ENCODE assay signal across 8 cellular contexts in the genomic region with DNA sequence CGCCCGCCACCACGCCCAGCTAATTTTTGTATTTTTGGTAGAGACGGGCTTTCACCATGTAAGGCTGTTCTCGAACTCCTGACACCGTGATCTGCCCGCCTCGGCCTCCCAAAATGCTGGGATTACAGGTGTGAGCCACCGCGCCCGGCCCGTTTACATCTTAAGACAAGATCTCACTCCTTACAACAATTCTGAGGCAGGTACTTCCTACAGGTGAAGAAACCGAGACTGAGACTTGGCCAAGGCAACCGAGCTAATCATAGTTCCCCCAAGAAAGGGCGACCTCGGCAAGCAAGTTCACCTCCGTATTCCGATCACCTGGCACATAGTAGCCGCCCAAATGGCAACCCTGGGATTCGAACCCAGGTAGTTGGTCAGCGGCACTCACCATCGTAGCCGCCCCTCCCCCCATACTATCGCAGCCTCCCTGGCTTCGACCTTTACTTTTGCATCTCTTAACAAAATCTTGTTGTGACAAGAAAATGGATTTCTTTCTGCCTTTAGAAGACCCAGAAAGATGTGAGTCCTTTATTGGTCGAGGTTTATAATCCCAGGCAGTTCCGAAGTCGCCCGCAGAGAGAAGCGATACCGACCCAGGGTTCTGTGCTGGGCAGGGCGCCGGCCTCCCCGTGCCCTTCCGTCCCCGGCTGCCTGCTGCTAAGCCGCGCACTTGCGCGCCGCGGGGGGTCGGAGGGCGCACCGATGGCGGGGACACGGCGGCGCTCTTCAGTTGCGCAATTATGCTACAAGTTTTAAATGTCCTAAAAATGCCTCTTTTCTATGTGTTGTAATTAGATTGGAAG. TPM values are rescaled to one million over a fixed set of nuclear protein-coding genes. Genes with fewer than 3 reads are reported as not detected.
A peak's percentile ranks its signal among the peaks of the same experiment; 100 is the strongest.
DNase-seq lines count a peak whose midpoint lies in the region; ATAC-seq and TF ChIP-seq lines count a peak whose summit lies in the region.

No MANE protein-coding gene starts in this region.

- H3K27me3 ChIP-seq in HCT116 (ENCODE audit: insufficient read depth, low read length) (no peaks in the 10 kb centered on the region), right atrium auricular region (no peaks in the 10 kb centered on the region), spleen (replicated peaks in 1 of 7) (peaks cover 0 to 22% (median 0%) of the 10 kb centered on the region in 7 donors)

- no TSS peak for BruUV-seq in HCT116 (replicated peaks; lab: Mats Ljungman, UMichigan)

- no peaks in the 10 kb centered on the region for H3K9me2 ChIP-seq in HCT116 (ENCODE audit: insufficient read depth)

- peak overlapping the region; percentile 97 for H3K4me2 ChIP-seq in HCT116 (ENCODE audit: low read length)

- H3K27me3 Mint-ChIP-seq in activated CD8-positive, alpha-beta T cell treated with anti-CD3 and anti-CD28 coated beads for 36 hours, result peaks cover 30% of the 10 kb centered on the region

- POLR2A ChIA-PET in HCT116 (lab: Charles Lee), result interaction anchor here (1.4 kb wide), 1 partner anchor 21 kb away, joined by 8 read pairs; no protein-coding TSS in a partner anchor
- POLR2A ChIA-PET in activated CD8-positive, alpha-beta T cell treated with anti-CD3 and anti-CD28 coated beads for 36 hours (lab: Charles Lee), result interaction anchor here (1.3 kb wide), 1 partner anchor 21 kb away, joined by 4 read pairs; no protein-coding TSS in a partner anchor

- H3K36me3 ChIP-seq in HCT116 (ENCODE audit: control insufficient read depth in 1 of 2, insufficient read depth in 2 of 2, low read length in 2 of 2) (peaks cover 0 to 7% of the 10 kb centered on the region in 2 experiments; a peak in 2 of 4 replicates), right atrium auricular region (peaks cover 8% of the 10 kb centered on the region), spleen (peaks cover 0 to 11% (median 0%) of the 10 kb centered on the region in 6 donors)

- H3K79me2 ChIP-seq in HCT116 (ENCODE audit: insufficient read depth, low read length), result peaks cover 12% of the 10 kb centered on the region; the same call in 1 of the 2 replicates

- no peak for TF ChIP-seq RAD21 in HCT116 (IDR thresholded peaks at IDR 0.05; ENCODE audit: low read depth)

- ATAC-seq in HCT116, result no peak
- no peak for ATAC-seq in activated CD8-positive, alpha-beta T cell treated with anti-CD3 and anti-CD28 coated beads for 36 hours
- ATAC-seq in GM21367 (IDR thresholded peaks at IDR 0.05; ENCODE audit: unreplicated experiment), result no peak

- 9 to 18% (median 15%) methylated on average over 50 of the region's 50 CpGs for WGBS in spleen, 5 donors

- CTCF ChIA-PET in HCT116 (lab: Charles Lee), result interaction anchor here (1.3 to 1.8 kb wide), 3 partner anchors 21 to 270 kb away, joined by 3 to 7 read pairs (median 6); no protein-coding TSS in a partner anchor
- CTCF ChIA-PET in activated CD8-positive, alpha-beta T cell treated with anti-CD3 and anti-CD28 coated beads for 36 hours (lab: Charles Lee), result interaction anchor here (1.0 to 3.8 kb wide), 4 partner anchors 59 to 270 kb away, joined by 3 to 18 read pairs (median 4); a partner anchor contains a TSS

- DNase-seq in HCT116 (ENCODE audit: low read depth, low spot score), result no peak
- DNase-seq in activated CD8-positive, alpha-beta T cell treated with anti-CD3 and anti-CD28 coated beads for 36 hours, result peak; percentile 20
- DNase-seq in right atrium auricular region (ENCODE audit: low spot score), result no peak
- DNase-seq in spleen, result peak; percentile 83
- no peak for DNase-seq in NCI-H524 treated with DMSO at 0.1 percent for 48 hours (lab: John Stamatoyannopoulos, UW)
- no peak for DNase-seq in NCI-H128 (lab: John Stamatoyannopoulos, UW; ENCODE audit: unreplicated experiment)
- DNase-seq in DMS 273 (lab: John Stamatoyannopoulos, UW; ENCODE audit: unreplicated experiment), result no peak

- no peak overlapping the region for H2AFZ ChIP-seq in HCT116 (ENCODE audit: low read depth, low read length, poor library complexity, severe bottlenecking)

- H3K4me1 Mint-ChIP-seq in activated CD8-positive, alpha-beta T cell treated with anti-CD3 and anti-CD28 coated beads for 36 hours (ENCODE audit: low read depth), result peaks cover 24% of the 10 kb centered on the region

- H3K27ac ChIP-seq in HCT116 (ENCODE audit: low read depth, low read length) (peak overlapping the region; percentile 55; the same call in 1 of the 2 replicates), right atrium auricular region (peak overlapping the region; percentile 16 to 87), spleen (peak overlapping the region in 7 of 8 donors; percentile 8 to 83 (median 78))

- no peaks in the 10 kb centered on the region for H4K20me1 ChIP-seq in HCT116 (ENCODE audit: insufficient read depth)

- no peaks in the 10 kb centered on the region for H3K9me3 ChIP-seq in HCT116 (ENCODE audit: control insufficient read depth in 1 of 2, insufficient read depth in 1 of 2, low read depth in 1 of 2, low read length in 2 of 2)
- H3K9me3 ChIP-seq in right atrium auricular region, result no peaks in the 10 kb centered on the region
- H3K9me3 ChIP-seq in spleen, result no peaks in the 10 kb centered on the region

- peaks cover 4 to 16% of the 10 kb centered on the region in 2 experiments; a peak in 3 of 4 replicates for H3K4me1 ChIP-seq in HCT116 (ENCODE audit: control insufficient read depth in 1 of 2, insufficient read depth in 2 of 2, low read length in 2 of 2)
- peaks cover 0 to 24% of the 10 kb centered on the region in 2 donors for H3K4me1 ChIP-seq in right atrium auricular region
- H3K4me1 ChIP-seq in spleen, result peaks cover 23 to 52% (median 49%) of the 10 kb centered on the region in 6 donors

- intact Hi-C loops in HCT116 (cut with micrococcal nuclease) (no loop called here), spleen (cut with DNase I; ENCODE audit: low total_unique reads) (no loop called here)
- intact Hi-C loops in activated CD8-positive, alpha-beta T cell treated with anti-CD3 and anti-CD28 coated beads for 36 hours (cut with micrococcal nuclease), result no loop called here

- peaks cover 3% of the 10 kb centered on the region for H3K9me3 Mint-ChIP-seq in activated CD8-positive, alpha-beta T cell treated with anti-CD3 and anti-CD28 coated beads for 36 hours

- H3K36me3 Mint-ChIP-seq in activated CD8-positive, alpha-beta T cell treated with anti-CD3 and anti-CD28 coated beads for 36 hours (ENCODE audit: low read depth), result peaks cover 8% of the 10 kb centered on the region

- TF ChIP-seq CTCF in HCT116 (IDR thresholded peaks at IDR 0.05 in 2 of 3, conservative IDR thresholded peaks at IDR 0.05 in 1 of 3; ENCODE audit: borderline replicate concordance in 1 of 3, insufficient read depth in 1 of 3, low read depth in 2 of 3, low read length in 2 of 3) (no peak), right atrium auricular region (IDR thresholded peaks at IDR 0.05) (no peak), spleen (IDR thresholded peaks at IDR 0.05 in 8 of 11, conservative IDR thresholded peaks at IDR 0.05 in 3 of 11) (no peak)
- no peak for TF ChIP-seq CTCF in activated CD8-positive, alpha-beta T cell treated with anti-CD3 and anti-CD28 coated beads for 36 hours (IDR thresholded peaks at IDR 0.05)

- H3K4me3 Mint-ChIP-seq in activated CD8-positive, alpha-beta T cell treated with anti-CD3 and anti-CD28 coated beads for 36 hours, result peak overlapping the region; percentile 86

- H3K4me3 ChIP-seq in HCT116 (replicated peaks in 1 of 2; ENCODE audit: low read depth in 1 of 2, low read length in 2 of 2) (0 out of 4 replicates have a peak overlapping the region, but pooled peaks of 1 of the 2 experiments have one; percentile 69), right atrium auricular region (peak overlapping the region; percentile 71 to 90), spleen (peak overlapping the region; percentile 71 to 89 (median 86))

- RAD21 ChIA-PET in HCT116 (lab: Charles Lee; ENCODE audit: low non-redundant PET in 1 of 2, low total read pairs in 2 of 2, uncharacterized antibody in 2 of 2, unreplicated experiment in 2 of 2), result no interaction called here

- no peak for TF ChIP-seq POLR2A in HCT116 (IDR thresholded peaks at IDR 0.05; ENCODE audit: borderline replicate concordance, extremely low read depth, insufficient read depth, insufficient read length)
- TF ChIP-seq POLR2A in spleen (IDR thresholded peaks at IDR 0.05), result no peak

- no peak overlapping the region for H3K9ac ChIP-seq in HCT116 (ENCODE audit: low read length)

- H3K27ac Mint-ChIP-seq in activated CD8-positive, alpha-beta T cell treated with anti-CD3 and anti-CD28 coated beads for 36 hours, result no peak overlapping the region

TF ChIP-seq in HCT116, 20 proteins besides CTCF, POLR2A, EP300 and RAD21:
- TF ChIP-seq CEBPB (IDR thresholded peaks at IDR 0.05; ENCODE audit: low read depth) (0 out of 2 replicates have a peak, but pooled peaks have one; percentile 11), POLR2AphosphoS5 (IDR thresholded peaks at IDR 0.05; ENCODE audit: low read depth, low read length) (no peak)

RNA-seq across cellular contexts. Expression of a gene that starts 1.1 kb away (rescaled TPM):
- total RNA-seq in HCT116 (2021; ENCODE audit: unreplicated experiment) (9.0 TPM), right atrium auricular region (1 to 10 TPM; 3.4 to 6.4 TPM), spleen (10 to 100 TPM in 1 of 7 donors, 1 to 10 TPM in 6; 4.0 to 11.4 (median 6.6) TPM)
- polyA plus RNA-seq in HCT116 (2012), result 4.0 and 4.5 TPM in 2 replicates
- total RNA-seq in activated CD8-positive, alpha-beta T cell treated with anti-CD3 and anti-CD28 coated beads for 36 hours, result 1 to 10 TPM; 1.7 TPM
- polyA plus RNA-seq in spleen, result 1 to 10 TPM in 1 of 3 donors, under 1 TPM in 2; 0.35 to 1.1 (median 0.38) TPM

RNA-seq across cellular contexts. Expression of a gene that starts 59.4 kb away (rescaled TPM):
- total RNA-seq in HCT116 (2021; ENCODE audit: unreplicated experiment) (14.9 TPM), right atrium auricular region (10 to 100 TPM in 1 of 2 donors, 1 to 10 TPM in 1; 6.2 to 10.2 TPM), spleen (10 to 100 TPM; 14.0 to 22.8 (median 16.6) TPM)
- 4.7 and 6.2 TPM in 2 replicates for polyA plus RNA-seq in HCT116 (2012)
- 1 to 10 TPM; 3.8 to 4.3 TPM for total RNA-seq in activated CD8-positive, alpha-beta T cell treated with anti-CD3 and anti-CD28 coated beads for 36 hours
- polyA plus RNA-seq in spleen, result 1 to 10 TPM; 4.7 to 8.1 (median 5.4) TPM

Comparison
In these comparisons a context has a peak if more than half of its experiments do, and no peak if none do; other contexts are left out.
1. DNase-seq: peak in activated CD8-positive, alpha-beta T cell treated with anti-CD3 and anti-CD28 coated beads for 36 hours (single experiment) and spleen (single experiment); none in HCT116 (single experiment), right atrium auricular region (single experiment), NCI-H524 treated with DMSO at 0.1 percent for 48 hours (single experiment), NCI-H128 (single experiment) and DMS 273 (single experiment).
2. Peak in every context shown above with its lines, with median percentiles within 50 percentile points of each other: H3K27ac ChIP-seq.